In genomic region chr4:89054627-89055026, GRCh38 we compare ENCODE assay signal across 18 cellular contexts. TPM values are rescaled to one million over a fixed set of nuclear protein-coding genes. Genes with fewer than 3 reads are reported as not detected.
DNase-seq lines count a peak whose midpoint lies in the region; ATAC-seq, FAIRE-seq and TF ChIP-seq lines count a peak whose summit lies in the region.
"Had no signal": no experiment of that assay in that cellular context is flagged by ENCODE, and none has a peak within 500 bp of the region (broad histone marks: within the 10 kb centered on the region; RNA-seq: fewer than 3 reads in every experiment).

No MANE protein-coding gene starts in this region.

- H3K9me3 Mint-ChIP-seq in chondrocyte (ENCODE audit: low read depth) (peaks cover 7% of the 10 kb centered on the region), neural crest cell (peaks cover 7% of the 10 kb centered on the region)
- H3K9me3 Mint-ChIP-seq in activated CD4-positive, alpha-beta memory T cell treated with anti-CD3 and anti-CD28 coated beads, Interleukin-2, amount 10 ng/mL, durations not matched to agents 7 days and 5 days = peaks cover 4% of the 10 kb centered on the region

- H3K4me3 ChIP-seq in A673 (ENCODE audit: low read depth, low read length, poor library complexity, severe bottlenecking) = peak overlapping the region; percentile 44
- peak overlapping the region; percentile 79 for H3K4me3 ChIP-seq in HUES48 (ENCODE audit: low read depth, low read length)
- no peak overlapping the region for H3K4me3 ChIP-seq in mucosa of descending colon

- DNase-seq in A673 (ENCODE audit: low spot score) (peak; percentile 12), chondrocyte (ENCODE audit: low spot score) (no peak), neural crest cell (ENCODE audit: low read depth, low spot score) (no peak), frontal cortex (ENCODE audit: low spot score in 2 of 2) (no peak), mucosa of descending colon (no peak), iPS-NIHi7 (ENCODE audit: extremely low spot score) (no peak)
- no peak for DNase-seq in activated CD4-positive, alpha-beta memory T cell treated with anti-CD3 and anti-CD28 coated beads, Interleukin-2, amount 10 ng/mL, durations not matched to agents 7 days and 5 days
- DNase-seq: activated CD8-positive, alpha-beta memory T cell treated with anti-CD3 and anti-CD28 coated beads for 24 hours; activated effector memory CD4-positive, alpha-beta T cell treated with Interleukin-2 at 50 U/mL for 16 hours; left ventricle myocardium superior; MV-4-11; NCI-H2107; NCI-H526 treated with DMSO at 0.1 percent for 48 hours had no signal

- no peaks in the 10 kb centered on the region for H3K9me3 ChIP-seq in A673 (ENCODE audit: low read depth, low read length, poor library complexity, severe bottlenecking)
- H3K9me3 ChIP-seq in HUES48 (ENCODE audit: control insufficient read depth, insufficient read depth, low read length) = no peaks in the 10 kb centered on the region
- no peaks in the 10 kb centered on the region for H3K9me3 ChIP-seq in mucosa of descending colon

- H3K4me3 Mint-ChIP-seq in chondrocyte (ENCODE audit: unreplicated experiment) (peak overlapping the region; percentile 82), neural crest cell (peak overlapping the region; percentile 93)
- no peak overlapping the region for H3K4me3 Mint-ChIP-seq in activated CD4-positive, alpha-beta memory T cell treated with anti-CD3 and anti-CD28 coated beads, Interleukin-2, amount 10 ng/mL, durations not matched to agents 7 days and 5 days
- H3K4me3 Mint-ChIP-seq: stimulated activated naive CD8-positive, alpha-beta T cell treated with anti-CD3 and anti-CD28 coated beads, Interleukin-15, Interleukin-2, amounts not matched to agents 100 ng/mL and 50 ng/mL, for 24 hours had no signal

- H3K36me3 ChIP-seq in A673 (ENCODE audit: insufficient read depth, low read length, poor library complexity, severe bottlenecking) = no peaks in the 10 kb centered on the region
- no peaks in the 10 kb centered on the region for H3K36me3 ChIP-seq in HUES48 (ENCODE audit: control insufficient read depth, insufficient read depth, low read length)
- H3K36me3 ChIP-seq in mucosa of descending colon (ENCODE audit: low read depth) = no peaks in the 10 kb centered on the region

- H3K4me1 ChIP-seq in A673 (ENCODE audit: insufficient read depth, low read length, poor library complexity, severe bottlenecking) = peaks cover 6% of the 10 kb centered on the region
- H3K4me1 ChIP-seq in HUES48 (ENCODE audit: control insufficient read depth, insufficient read depth, low read length) = peaks cover 35% of the 10 kb centered on the region
- no peaks in the 10 kb centered on the region for H3K4me1 ChIP-seq in mucosa of descending colon (ENCODE audit: low read depth)

- no peak overlapping the region for H3K9ac ChIP-seq in HUES48 (ENCODE audit: low read depth, low read length)

- H3K36me3 Mint-ChIP-seq in chondrocyte (ENCODE audit: low read depth) (peaks cover 4% of the 10 kb centered on the region), neural crest cell (ENCODE audit: low read depth) (peaks cover 12% of the 10 kb centered on the region)
- H3K36me3 Mint-ChIP-seq in activated CD4-positive, alpha-beta memory T cell treated with anti-CD3 and anti-CD28 coated beads, Interleukin-2, amount 10 ng/mL, durations not matched to agents 7 days and 5 days (ENCODE audit: low read depth) = no peaks in the 10 kb centered on the region

- H3K27me3 ChIP-seq in A673 (replicated peaks; ENCODE audit: insufficient read depth, low read depth, low read length, poor library complexity) (no peaks in the 10 kb centered on the region), HUES48 (ENCODE audit: control insufficient read depth, insufficient read depth, low read length) (no peaks in the 10 kb centered on the region)
- H3K27me3 ChIP-seq: foreskin keratinocyte had no signal

- POLR2A ChIA-PET in A673 (lab: Charles Lee; ENCODE audit: low non-redundant PET) = no interaction called here
- POLR2A ChIA-PET in activated CD4-positive, alpha-beta memory T cell treated with anti-CD3 and anti-CD28 coated beads, Interleukin-2, amount 10 ng/mL, durations not matched to agents 7 days and 5 days (lab: Charles Lee) = no interaction called here

- intact Hi-C loops in A673 (cut with micrococcal nuclease; ENCODE audit: unreplicated experiment) = no loop called here
- intact Hi-C loops in mucosa of descending colon (cut with DNase I, micrococcal nuclease) = no loop called here

- ATAC-seq in mucosa of descending colon = no peak
- ATAC-seq: HepG2, left ventricle myocardium superior had no signal

- no TSS peak for BruUV-seq in A673 (replicated peaks; lab: Mats Ljungman, UMichigan)

- FAIRE-seq in frontal cortex (lab: Jason Lieb, UNC) = no peak
- FAIRE-seq: HepG2 had no signal

- TF ChIP-seq CTCF in A673 (conservative IDR thresholded peaks at IDR 0.05; ENCODE audit: low read depth, low read length) (no peak), chondrocyte (IDR thresholded peaks at IDR 0.05) (no peak), neural crest cell (conservative IDR thresholded peaks at IDR 0.05) (no peak), mucosa of descending colon (IDR thresholded peaks at IDR 0.05) (no peak)

- peak overlapping the region; percentile 90 for H3K27ac Mint-ChIP-seq in chondrocyte (ENCODE audit: unreplicated experiment)
- no peak overlapping the region for H3K27ac Mint-ChIP-seq in neural crest cell (ENCODE audit: unreplicated experiment)
- no peak overlapping the region for H3K27ac Mint-ChIP-seq in activated CD4-positive, alpha-beta memory T cell treated with anti-CD3 and anti-CD28 coated beads, Interleukin-2, amount 10 ng/mL, durations not matched to agents 7 days and 5 days
- H3K27ac Mint-ChIP-seq: stimulated activated naive CD8-positive, alpha-beta T cell treated with anti-CD3 and anti-CD28 coated beads, Interleukin-15, Interleukin-2, amounts not matched to agents 100 ng/mL and 50 ng/mL, for 24 hours had no signal

- CTCF ChIA-PET in A673 (lab: Charles Lee) = no interaction called here
- CTCF ChIA-PET in activated CD4-positive, alpha-beta memory T cell treated with anti-CD3 and anti-CD28 coated beads, Interleukin-2, amount 10 ng/mL, durations not matched to agents 7 days and 5 days (lab: Charles Lee) = no interaction called here

- H3K4me1 Mint-ChIP-seq in chondrocyte (ENCODE audit: low read depth) = peaks cover 54% of the 10 kb centered on the region
- H3K4me1 Mint-ChIP-seq in neural crest cell = peaks cover 53% of the 10 kb centered on the region
- peaks cover 22% of the 10 kb centered on the region for H3K4me1 Mint-ChIP-seq in activated CD4-positive, alpha-beta memory T cell treated with anti-CD3 and anti-CD28 coated beads, Interleukin-2, amount 10 ng/mL, durations not matched to agents 7 days and 5 days

- H3K27ac ChIP-seq in A673 (ENCODE audit: low read depth, low read length, poor library complexity, severe bottlenecking) (no peak overlapping the region), HUES48 (ENCODE audit: low read depth, low read length) (no peak overlapping the region)

- H3K27me3 Mint-ChIP-seq in chondrocyte (ENCODE audit: low read depth) (no peaks in the 10 kb centered on the region), neural crest cell (ENCODE audit: low read depth) (no peaks in the 10 kb centered on the region)
- H3K27me3 Mint-ChIP-seq in activated CD4-positive, alpha-beta memory T cell treated with anti-CD3 and anti-CD28 coated beads, Interleukin-2, amount 10 ng/mL, durations not matched to agents 7 days and 5 days = peaks cover 1% of the 10 kb centered on the region
- H3K27me3 Mint-ChIP-seq: stimulated activated naive CD8-positive, alpha-beta T cell treated with anti-CD3 and anti-CD28 coated beads, Interleukin-15, Interleukin-2, amounts not matched to agents 100 ng/mL and 50 ng/mL, for 24 hours had no signal

RNA-seq across cellular contexts. Expression of gene FAM13A, which starts 2.4 kb away (rescaled TPM):
- total RNA-seq in A673 (2021) (15.5 and 16.1 TPM in 2 replicates), chondrocyte (10.5 to 17.6 TPM (median 10.5 TPM) in 3 replicates), neural crest cell (18.1 and 22.8 TPM in 2 replicates), frontal cortex (52.2 TPM), mucosa of descending colon (10 to 100 TPM; 41.6 to 60.1 (median 50.2) TPM)
- 10 to 100 TPM in 1 of 2 experiments, 1 to 10 TPM in 1; 9.5 to 10.1 TPM for total RNA-seq in activated CD4-positive, alpha-beta memory T cell treated with anti-CD3 and anti-CD28 coated beads, Interleukin-2, amount 10 ng/mL, durations not matched to agents 7 days and 5 days
- total RNA-seq: OCI-LY7 had no signal

RNA-seq across cellular contexts. Expression of gene TIGD2, which starts 56.7 kb away (rescaled TPM):
- total RNA-seq in A673 (2021) = 2.8 TPM in 2 replicates
- total RNA-seq in chondrocyte = 4.3 to 5.2 TPM (median 5.1 TPM) in 3 replicates
- 9.4 and 10.3 TPM in 2 replicates for total RNA-seq in neural crest cell
- total RNA-seq in frontal cortex = 12.2 TPM
- total RNA-seq in mucosa of descending colon = 1 to 10 TPM; 2.6 to 5.3 (median 4.8) TPM
- 1 to 10 TPM; 3.9 to 4.7 TPM for total RNA-seq in activated CD4-positive, alpha-beta memory T cell treated with anti-CD3 and anti-CD28 coated beads, Interleukin-2, amount 10 ng/mL, durations not matched to agents 7 days and 5 days
